ENCODE assay signal across 17 cellular contexts in the genomic region with DNA sequence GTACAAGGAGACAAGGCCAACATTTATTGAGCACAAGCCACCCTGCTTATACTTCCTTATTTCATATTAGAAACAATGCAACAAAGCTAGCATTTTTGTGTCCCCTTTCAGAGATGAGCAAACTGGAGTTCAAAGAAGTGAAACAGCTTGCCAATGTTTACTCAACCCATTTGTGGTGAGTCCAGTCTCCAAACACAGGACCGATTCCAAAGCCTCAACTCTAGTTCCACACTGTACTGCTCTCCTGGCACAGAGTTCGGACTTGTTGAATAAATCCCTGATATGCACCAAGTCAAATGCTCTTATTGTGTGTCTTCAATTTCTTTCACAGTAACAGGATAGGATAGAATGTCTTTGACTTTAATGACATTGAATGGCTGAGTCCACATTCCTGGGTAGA.
DNase-seq lines count a peak whose midpoint lies in the region; ATAC-seq and TF ChIP-seq lines count a peak whose summit lies in the region.
"Had no signal": no experiment of that assay in that cellular context is flagged by ENCODE, and none has a peak within 500 bp of the region (broad histone marks: within the 10 kb centered on the region; RNA-seq: fewer than 3 reads in every experiment).

No MANE protein-coding gene starts in this region.

- no peak for TF ChIP-seq EP300 in upper lobe of left lung (IDR thresholded peaks at IDR 0.05)

- POLR2A ChIA-PET in A673 (lab: Charles Lee; ENCODE audit: low non-redundant PET) = no interaction called here

- intact Hi-C loops in prostate gland (cut with DNase I) (no loop called here), A673 (cut with micrococcal nuclease; ENCODE audit: unreplicated experiment) (no loop called here), Calu3 (cut with micrococcal nuclease; ENCODE audit: unreplicated experiment) (no loop called here)

- no peak for TF ChIP-seq POLR2A in prostate gland (IDR thresholded peaks at IDR 0.05)
- no peak for TF ChIP-seq POLR2A in upper lobe of left lung (IDR thresholded peaks at IDR 0.05)

- no peaks in the 10 kb centered on the region for H3K4me1 Mint-ChIP-seq in Calu3 (ENCODE audit: low read depth, unreplicated experiment)

- peaks cover 55% of the 10 kb centered on the region for H3K27me3 Mint-ChIP-seq in Calu3 (ENCODE audit: unreplicated experiment)

- H3K27me3 ChIP-seq in prostate gland (replicated peaks; ENCODE audit: insufficient read depth) (no peaks in the 10 kb centered on the region), upper lobe of left lung (no peaks in the 10 kb centered on the region), A673 (replicated peaks; ENCODE audit: insufficient read depth, low read depth, low read length, poor library complexity) (no peaks in the 10 kb centered on the region)
- H3K27me3 ChIP-seq: BLaER1 treated with 17β-estradiol and CSF1 and Interleukin-3, amounts not matched to agents 10 nM and 100 nM had no signal

- TF ChIP-seq CTCF in C4-2B (conservative IDR thresholded peaks at IDR 0.05) (no peak), prostate gland (IDR thresholded peaks at IDR 0.05) (no peak), upper lobe of left lung (IDR thresholded peaks at IDR 0.05) (no peak), A673 (conservative IDR thresholded peaks at IDR 0.05; ENCODE audit: low read depth, low read length) (no peak), Calu3 (IDR thresholded peaks at IDR 0.05; ENCODE audit: unreplicated experiment) (no peak)

- BruUV-seq in A673 (replicated peaks; lab: Mats Ljungman, UMichigan) = no TSS peak
- no TSS peak for BruUV-seq in Calu3 (replicated peaks; lab: Mats Ljungman, UMichigan)

- CTCF ChIA-PET in A673 (lab: Charles Lee) (no interaction called here), Calu3 (lab: Charles Lee) (no interaction called here)

- no peaks in the 10 kb centered on the region for H3K9me3 Mint-ChIP-seq in Calu3 (ENCODE audit: low read depth, unreplicated experiment)

- H3K27ac Mint-ChIP-seq in Calu3 (ENCODE audit: unreplicated experiment) = no peak overlapping the region
- H3K27ac Mint-ChIP-seq: IgD-negative memory B cell, T-cell had no signal

- H3K36me3 Mint-ChIP-seq in Calu3 (ENCODE audit: insufficient read depth, unreplicated experiment) = no peaks in the 10 kb centered on the region
- H3K36me3 Mint-ChIP-seq: IgD-negative memory B cell, T-cell had no signal

- H3K36me3 ChIP-seq in prostate gland (no peaks in the 10 kb centered on the region), upper lobe of left lung (no peaks in the 10 kb centered on the region), A673 (ENCODE audit: insufficient read depth, low read length, poor library complexity, severe bottlenecking) (no peaks in the 10 kb centered on the region)
- H3K36me3 ChIP-seq: BLaER1 treated with 17β-estradiol and CSF1 and Interleukin-3, amounts not matched to agents 10 nM and 100 nM; HAP-1 had no signal

- H3K9me3 ChIP-seq in prostate gland (no peaks in the 10 kb centered on the region), upper lobe of left lung (no peaks in the 10 kb centered on the region), A673 (ENCODE audit: low read depth, low read length, poor library complexity, severe bottlenecking) (no peaks in the 10 kb centered on the region)
- H3K9me3 ChIP-seq: BLaER1 treated with 17β-estradiol and CSF1 and Interleukin-3, amounts not matched to agents 10 nM and 100 nM; HAP-1; SK-N-SH had no signal

- H3K4me1 ChIP-seq in prostate gland (replicated peaks) (no peaks in the 10 kb centered on the region), upper lobe of left lung (peaks cover under 1 to 3% (median under 1%) of the 10 kb centered on the region in 4 donors), A673 (ENCODE audit: insufficient read depth, low read length, poor library complexity, severe bottlenecking) (no peaks in the 10 kb centered on the region)
- H3K4me1 ChIP-seq: HAP-1 had no signal

- peak overlapping the region; percentile 12; the same call in 1 of the 2 replicates for H3K27ac ChIP-seq in C4-2B
- peak overlapping the region in 1 of 2 donors; percentile 17 for H3K27ac ChIP-seq in prostate gland
- H3K27ac ChIP-seq in upper lobe of left lung = no peak overlapping the region
- no peak overlapping the region for H3K27ac ChIP-seq in A673 (ENCODE audit: low read depth, low read length, poor library complexity, severe bottlenecking)
- H3K27ac ChIP-seq: BLaER1 treated with 17β-estradiol and CSF1 and Interleukin-3, amounts not matched to agents 10 nM and 100 nM had no signal

- 8% methylated on average over 2 of the region's 2 CpGs for WGBS in prostate gland
- WGBS in upper lobe of left lung, 2 donors = 36 to 48% methylated on average over 2 of the region's 2 CpGs

- H3K4me3 Mint-ChIP-seq in Calu3 (ENCODE audit: low read depth, unreplicated experiment) = no peak overlapping the region
- H3K4me3 Mint-ChIP-seq: IgD-negative memory B cell, T-cell had no signal

- H3K4me3 ChIP-seq in prostate gland (no peak overlapping the region), upper lobe of left lung (no peak overlapping the region), A673 (ENCODE audit: low read depth, low read length, poor library complexity, severe bottlenecking) (no peak overlapping the region)
- H3K4me3 ChIP-seq: BLaER1 treated with 17β-estradiol and CSF1 and Interleukin-3, amounts not matched to agents 10 nM and 100 nM; HAP-1 had no signal

- ATAC-seq in upper lobe of left lung (ENCODE audit: low FRiP score in 2 of 2) = no peak
- ATAC-seq in GM18520 (IDR thresholded peaks at IDR 0.05; ENCODE audit: unreplicated experiment) = no peak
- ATAC-seq: T-cell had no signal

- DNase-seq in MV-4-11 (lab: John Stamatoyannopoulos, UW) = peak; percentile 18
- peak; percentile 51 for DNase-seq in fibroblast of gingiva (ENCODE audit: low read depth)
- DNase-seq in prostate gland (ENCODE audit: low spot score) = peak; percentile 61
- no peak for DNase-seq in upper lobe of left lung
- no peak for DNase-seq in A673 (ENCODE audit: low spot score)
- DNase-seq in Calu3 = no peak
- DNase-seq: Kasumi-1, NCI-H1436, NCI-H524, SHP77, SK-N-SH, T-cell had no signal

Comparison
In these comparisons a context has a peak if more than half of its experiments do, and no peak if none do; other contexts are left out.
1. DNase-seq: peak in MV-4-11 (single experiment), fibroblast of gingiva (single experiment) and prostate gland (single experiment); none in upper lobe of left lung (0 of 2), A673 (single experiment) and Calu3 (single experiment).